ENCODE assay signal across 35 cellular contexts in genomic region chr10:80755893-80756292, GRCh38.
"Had no signal": no experiment of that assay in that cellular context is flagged by ENCODE, and none has a peak within 500 bp of the region (broad histone marks: within the 10 kb centered on the region; RNA-seq: fewer than 3 reads in every experiment).

No MANE protein-coding gene starts in this region.

- H3K4me2 ChIP-seq: KMS-11 had no signal

- DNase-seq: Karpas-422, Kasumi-1, MG63, MM.1S, MV-4-11, NCI-H1048, NCI-H1092, NCI-H1092 treated with DMSO at 0.1 percent for 48 hours, NCI-H1105, NCI-H1105 treated with DMSO at 0.1 percent for 48 hours, NCI-H1417, NCI-H1417 treated with DMSO at 0.1 percent for 48 hours, NCI-H1436, NCI-H1436 treated with DMSO at 0.1 percent for 48 hours, NCI-H146, NCI-H1694, NCI-H1694 treated with DMSO at 0.1 percent for 48 hours, NCI-H187, NCI-H187 treated with DMSO at 0.1 percent for 48 hours, NCI-H1930, NCI-H2029, NCI-H2029 treated with DMSO at 0.1 percent for 48 hours, NCI-H2081, NCI-H2081 treated with DMSO at 0.1 percent for 48 hours, NCI-H2107, NCI-H2171, NCI-H2171 treated with DMSO at 0.1 percent for 48 hours, NCI-H2227 treated with DMSO at 0.1 percent for 48 hours, NCI-H226, NCI-H345, NCI-H446, NCI-H446 treated with DMSO at 0.1 percent for 48 hours, NCI-H510A, NCI-H510A treated with DMSO at 0.1 percent for 48 hours had no signal

- H3K9me3 ChIP-seq: MG63 had no signal

- H3K27ac ChIP-seq: KMS-11 had no signal

- H3K36me3 ChIP-seq: MG63 had no signal

- H3K4me3 ChIP-seq: MG63 had no signal

- H3K27me3 ChIP-seq: MG63 had no signal

- H3K9ac ChIP-seq: KMS-11 had no signal
